Comparison of ENCODE assay signal across 20 cellular contexts in the genomic region with DNA sequence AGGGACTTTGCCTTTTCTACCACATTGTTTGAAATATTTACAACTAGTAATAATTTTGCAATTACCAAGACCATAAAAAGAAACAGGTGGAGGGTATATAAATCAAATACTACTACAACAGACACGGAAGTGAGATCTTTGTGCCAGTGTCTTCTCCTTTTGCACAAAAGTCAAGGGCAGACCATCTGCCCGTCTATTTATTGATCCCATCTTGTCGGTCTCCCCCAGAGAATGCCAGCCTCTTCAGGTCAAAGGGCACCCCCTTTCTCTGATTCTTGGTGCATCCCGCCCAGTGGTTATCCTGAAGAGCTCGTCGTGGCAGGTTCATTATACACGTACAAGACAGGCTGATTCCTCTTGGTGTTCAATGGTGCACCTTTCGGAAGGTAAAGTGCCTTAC.
"Had no signal": no experiment of that assay in that cellular context is flagged by ENCODE, and none has a peak within 500 bp of the region (broad histone marks: within the 10 kb centered on the region; RNA-seq: fewer than 3 reads in every experiment).

No MANE protein-coding gene starts in this region.

- H3K9me3 ChIP-seq: neutrophil, right atrium auricular region, stomach, thoracic aorta, transverse colon had no signal

- DNase-seq: effector CD4-positive, alpha-beta T cell; endodermal cell; erythroblast; foreskin keratinocyte; immature natural killer cell; mesendoderm; naive thymus-derived CD4-positive, alpha-beta T cell; stimulated activated CD4-positive, alpha-beta T cell treated with anti-CD3 and anti-CD28 coated beads, Interleukin-15, amount 100 ng/mL, for 24 hours; stimulated activated CD4-positive, alpha-beta T cell treated with anti-CD3 and anti-CD28 coated beads, Interleukin-1b, Interleukin-23, amount 100 ng/mL, for 48 hours; stimulated activated CD4-positive, alpha-beta T cell treated with anti-CD3 and anti-CD28 coated beads, Interleukin-4, amount 100 ng/mL, for 24 hours; stimulated activated naive B cell treated with anti-CD40 and anti-IgM and Interleukin-4, amounts not matched to agents 10 μg/mL and 1 μg/mL and 100 μg/mL, for 72 hours; stomach; substantia nigra; transverse colon had no signal

- ATAC-seq: foreskin keratinocyte; naive thymus-derived CD4-positive, alpha-beta T cell; stimulated activated naive B cell treated with anti-CD40 and anti-IgM and Interleukin-4, amounts not matched to agents 10 μg/mL and 1 μg/mL and 100 μg/mL, for 72 hours had no signal

- H3K36me3 ChIP-seq: neutrophil, right atrium auricular region, stomach, thoracic aorta, transverse colon had no signal

- FAIRE-seq: endothelial cell of umbilical vein, keratinocyte had no signal

- H3K27ac ChIP-seq: coronary artery, foreskin keratinocyte, neutrophil, right atrium auricular region, stomach, thoracic aorta had no signal

- H3K4me1 ChIP-seq: foreskin keratinocyte had no signal

- H3K27me3 ChIP-seq: right atrium auricular region, transverse colon had no signal

- H3K4me3 ChIP-seq: coronary artery, right atrium auricular region, stomach, thoracic aorta, transverse colon had no signal
